Comparison of ENCODE assay signal across 1 cellular context in the genomic region with DNA sequence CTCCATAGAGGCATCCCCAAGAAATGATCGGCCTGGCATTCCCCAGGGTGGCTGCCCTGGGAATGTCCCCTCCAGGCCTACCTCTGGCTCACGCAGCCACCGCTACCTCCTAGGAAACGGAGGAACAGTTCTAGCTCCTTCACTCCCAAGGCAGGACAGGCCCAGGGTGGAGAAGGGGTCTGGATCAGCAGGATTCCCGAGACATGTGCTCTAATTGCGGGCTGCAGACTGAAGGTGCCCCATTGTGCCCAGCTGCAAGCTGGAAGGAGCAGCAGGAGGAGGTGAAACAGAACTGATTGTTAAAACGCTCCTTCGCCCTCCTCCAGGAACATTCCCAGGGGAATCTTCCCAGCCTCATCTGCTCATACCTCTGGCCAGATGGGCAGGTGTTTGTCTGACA.
TF ChIP-seq lines count a peak whose summit lies in the region.

No MANE protein-coding gene starts in this region.

TF ChIP-seq in HEK293T, 16 proteins besides CTCF, POLR2A, EP300 and RAD21 (continued from another document):
- TF ChIP-seq PKNOX1 (IDR thresholded peaks at IDR 0.05) = no peak
- no peak for TF ChIP-seq CTBP1 (IDR thresholded peaks at IDR 0.05; ENCODE audit: borderline replicate concordance)
- TF ChIP-seq ARNT (IDR thresholded peaks at IDR 0.05) = no peak
- no peak for TF ChIP-seq ELF4 (IDR thresholded peaks at IDR 0.05)
- TF ChIP-seq HDGF (IDR thresholded peaks at IDR 0.05; ENCODE audit: borderline replicate concordance) = no peak
- TF ChIP-seq FOXM1 (IDR thresholded peaks at IDR 0.05; ENCODE audit: borderline replicate concordance) = no peak
- no peak for TF ChIP-seq ZNF384 (IDR thresholded peaks at IDR 0.05)
- no peak for TF ChIP-seq L3MBTL2 (conservative IDR thresholded peaks at IDR 0.05)
- TF ChIP-seq FOXA1 (IDR thresholded peaks at IDR 0.05) = no peak
- no peak for TF ChIP-seq SUZ12 (IDR thresholded peaks at IDR 0.05)
- TF ChIP-seq TARDBP (IDR thresholded peaks at IDR 0.05) = no peak
- no peak for TF ChIP-seq NFRKB (IDR thresholded peaks at IDR 0.05)
- no peak for TF ChIP-seq LEF1 (IDR thresholded peaks at IDR 0.05; ENCODE audit: borderline replicate concordance)
